In genomic region chr19:383922-384800, GRCh38 we compare ENCODE assay signal across 8 cellular contexts. TPM values are rescaled to one million over a fixed set of nuclear protein-coding genes. Genes with fewer than 3 reads are reported as not detected.
DNase-seq lines count a peak whose midpoint lies in the region; ATAC-seq and TF ChIP-seq lines count a peak whose summit lies in the region.

No MANE protein-coding gene starts in this region.

- H3K27me3 Mint-ChIP-seq in endodermal cell (ENCODE audit: insufficient read depth), result peaks cover 13% of the 10 kb centered on the region
- peaks cover 31 to 53% of the 10 kb centered on the region in 2 donors for H3K27me3 Mint-ChIP-seq in natural killer cell treated with Interleukin-12 subunit alpha and Interleukin-12 subunit beta and Interleukin-15 and Interleukin-18, amount 100 ng/mL, for 72 hours

- H3K36me3 Mint-ChIP-seq in endodermal cell (ENCODE audit: low read depth), result no peaks in the 10 kb centered on the region
- no peaks in the 10 kb centered on the region for H3K36me3 Mint-ChIP-seq in natural killer cell treated with Interleukin-12 subunit alpha and Interleukin-12 subunit beta and Interleukin-15 and Interleukin-18, amount 100 ng/mL, for 72 hours

- TF ChIP-seq CTCF in AG04449 (IDR thresholded peaks at IDR 0.05; ENCODE audit: insufficient read depth, low read length, missing control alignments) (peak; percentile 46), endodermal cell (conservative IDR thresholded peaks at IDR 0.05) (peak; percentile 90)

- H3K36me3 ChIP-seq in HUES6 (ENCODE audit: control insufficient read depth, insufficient read depth, low read length), result no peaks in the 10 kb centered on the region
- H3K36me3 ChIP-seq in endodermal cell (ENCODE audit: control insufficient read depth, insufficient read depth, low read length), result no peaks in the 10 kb centered on the region

- CTCF ChIA-PET in AG04449 (lab: Yijun Ruan, JAX), result interaction anchor here (1.6 kb wide), 1 partner anchor 123 kb away, joined by 6 read pairs; the partner anchor contains the start of gene TPGS1

- peaks cover 10% of the 10 kb centered on the region; the same call in 1 of the 2 replicates for H3K9me3 ChIP-seq in HUES6 (ENCODE audit: control insufficient read depth, insufficient read depth, low read depth, low read length)
- H3K9me3 ChIP-seq in endodermal cell (ENCODE audit: control insufficient read depth, low read length), result no peaks in the 10 kb centered on the region

- POLR2A ChIA-PET in AG04449 (lab: Yijun Ruan, JAX), result no interaction called here

- no peak overlapping the region; the same call in 1 of the 2 replicates for H3K27ac ChIP-seq in HUES6 (ENCODE audit: low read depth, low read length)
- peak overlapping the region; percentile 64 for H3K27ac ChIP-seq in endodermal cell (ENCODE audit: low read depth, low read length)

- peaks cover 11% of the 10 kb centered on the region for H3K27me3 ChIP-seq in HUES6 (ENCODE audit: control insufficient read depth, insufficient read depth, low read length)
- H3K27me3 ChIP-seq in endodermal cell (ENCODE audit: control insufficient read depth, insufficient read depth, low read length, poor library complexity, severe bottlenecking), result no peaks in the 10 kb centered on the region

- no peak overlapping the region for H3K4me3 ChIP-seq in AG04449 (ENCODE audit: low read depth, low read length)
- H3K4me3 ChIP-seq in HUES6 (ENCODE audit: low read depth, low read length), result no peak overlapping the region
- H3K4me3 ChIP-seq in endodermal cell (ENCODE audit: low read length), result no peak overlapping the region

- DNase-seq in AG04449 (ENCODE audit: low read depth, low spot score) (no peak), endodermal cell (peak; percentile 93), mesenteric fat pad (ENCODE audit: low spot score) (peak; percentile 88), NCI-H510A (lab: John Stamatoyannopoulos, UW) (no peak), DMS114 treated with DMSO at 0.1 percent for 48 hours (lab: John Stamatoyannopoulos, UW; ENCODE audit: unreplicated experiment) (no peak)
- DNase-seq in natural killer cell treated with Interleukin-12 subunit alpha and Interleukin-12 subunit beta and Interleukin-15 and Interleukin-18, amount 100 ng/mL, for 72 hours (ENCODE audit: low spot score), result no peak

- peaks cover 2% of the 10 kb centered on the region for H3K9me3 Mint-ChIP-seq in endodermal cell
- H3K9me3 Mint-ChIP-seq in natural killer cell treated with Interleukin-12 subunit alpha and Interleukin-12 subunit beta and Interleukin-15 and Interleukin-18, amount 100 ng/mL, for 72 hours, result no peaks in the 10 kb centered on the region

- peaks cover 20% of the 10 kb centered on the region for H3K4me1 ChIP-seq in HUES6 (ENCODE audit: control insufficient read depth, insufficient read depth, low read length)
- peaks cover 6% of the 10 kb centered on the region for H3K4me1 ChIP-seq in endodermal cell (ENCODE audit: control insufficient read depth, insufficient read depth, low read length)

- WGBS in endodermal cell (ENCODE audit: insufficient coverage in 1 of 2, insufficient read length in 1 of 2), 2 experiments, result 49 to 50% methylated on average over 35 to 44 of the region's 44 CpGs

- peak overlapping the region; percentile 92 for H3K27ac Mint-ChIP-seq in endodermal cell
- no peak overlapping the region for H3K27ac Mint-ChIP-seq in natural killer cell treated with Interleukin-12 subunit alpha and Interleukin-12 subunit beta and Interleukin-15 and Interleukin-18, amount 100 ng/mL, for 72 hours

- peak overlapping the region; percentile 20 for H3K4me3 Mint-ChIP-seq in endodermal cell
- H3K4me3 Mint-ChIP-seq in natural killer cell treated with Interleukin-12 subunit alpha and Interleukin-12 subunit beta and Interleukin-15 and Interleukin-18, amount 100 ng/mL, for 72 hours, result no peak overlapping the region

- ATAC-seq in natural killer cell treated with Interleukin-12 subunit alpha and Interleukin-12 subunit beta and Interleukin-15 and Interleukin-18, amount 100 ng/mL, for 72 hours, result no peak
- ATAC-seq in GM21723 (IDR thresholded peaks at IDR 0.05; ENCODE audit: unreplicated experiment), result no peak

- peak overlapping the region; percentile 50 for H3K9ac ChIP-seq in HUES6 (ENCODE audit: low read length)
- no peak overlapping the region for H3K9ac ChIP-seq in endodermal cell (ENCODE audit: extremely low read depth, low read length, poor library complexity, severe bottlenecking)

- peaks cover 34% of the 10 kb centered on the region for H3K4me1 Mint-ChIP-seq in endodermal cell
- H3K4me1 Mint-ChIP-seq in natural killer cell treated with Interleukin-12 subunit alpha and Interleukin-12 subunit beta and Interleukin-15 and Interleukin-18, amount 100 ng/mL, for 72 hours (ENCODE audit: low read depth in 2 of 2), result peaks cover 3 to 5% of the 10 kb centered on the region in 2 donors

RNA-seq across cellular contexts. Expression of gene C2CD4C, which starts 24.8 kb away (rescaled TPM):
- total RNA-seq in endodermal cell (10 to 100 TPM in 1 of 2 donors, 1 to 10 TPM in 1; 5.6 to 25.0 TPM), mesenteric fat pad (5.9 TPM)
- 20.2 TPM for polyA plus RNA-seq in endodermal cell (2013, experiment 1 of 2)
- 16.2 TPM for polyA plus RNA-seq in endodermal cell (2013, experiment 2 of 2)
- not detected for total RNA-seq in natural killer cell treated with Interleukin-12 subunit alpha and Interleukin-12 subunit beta and Interleukin-15 and Interleukin-18, amount 100 ng/mL, for 72 hours

RNA-seq across cellular contexts. Expression of gene MIER2, which starts 39.6 kb away (rescaled TPM):
- total RNA-seq in endodermal cell, result 10 to 100 TPM; 50.5 to 51.3 TPM
- polyA plus RNA-seq in endodermal cell (2013, experiment 1 of 2), result 42.8 TPM
- polyA plus RNA-seq in endodermal cell (2013, experiment 2 of 2), result 45.0 TPM
- total RNA-seq in mesenteric fat pad, result 53.5 TPM
- total RNA-seq in natural killer cell treated with Interleukin-12 subunit alpha and Interleukin-12 subunit beta and Interleukin-15 and Interleukin-18, amount 100 ng/mL, for 72 hours, result 10 to 100 TPM; 26.2 to 39.4 TPM

Comparison
In these comparisons a context has a peak if more than half of its experiments do, and no peak if none do; other contexts are left out.
1. DNase-seq: peak in endodermal cell (single experiment) and mesenteric fat pad (single experiment); none in AG04449 (single experiment), natural killer cell treated with Interleukin-12 subunit alpha and Interleukin-12 subunit beta and Interleukin-15 and Interleukin-18, amount 100 ng/mL, for 72 hours (single experiment), NCI-H510A (single experiment) and DMS114 treated with DMSO at 0.1 percent for 48 hours (single experiment).